In the genomic region with DNA sequence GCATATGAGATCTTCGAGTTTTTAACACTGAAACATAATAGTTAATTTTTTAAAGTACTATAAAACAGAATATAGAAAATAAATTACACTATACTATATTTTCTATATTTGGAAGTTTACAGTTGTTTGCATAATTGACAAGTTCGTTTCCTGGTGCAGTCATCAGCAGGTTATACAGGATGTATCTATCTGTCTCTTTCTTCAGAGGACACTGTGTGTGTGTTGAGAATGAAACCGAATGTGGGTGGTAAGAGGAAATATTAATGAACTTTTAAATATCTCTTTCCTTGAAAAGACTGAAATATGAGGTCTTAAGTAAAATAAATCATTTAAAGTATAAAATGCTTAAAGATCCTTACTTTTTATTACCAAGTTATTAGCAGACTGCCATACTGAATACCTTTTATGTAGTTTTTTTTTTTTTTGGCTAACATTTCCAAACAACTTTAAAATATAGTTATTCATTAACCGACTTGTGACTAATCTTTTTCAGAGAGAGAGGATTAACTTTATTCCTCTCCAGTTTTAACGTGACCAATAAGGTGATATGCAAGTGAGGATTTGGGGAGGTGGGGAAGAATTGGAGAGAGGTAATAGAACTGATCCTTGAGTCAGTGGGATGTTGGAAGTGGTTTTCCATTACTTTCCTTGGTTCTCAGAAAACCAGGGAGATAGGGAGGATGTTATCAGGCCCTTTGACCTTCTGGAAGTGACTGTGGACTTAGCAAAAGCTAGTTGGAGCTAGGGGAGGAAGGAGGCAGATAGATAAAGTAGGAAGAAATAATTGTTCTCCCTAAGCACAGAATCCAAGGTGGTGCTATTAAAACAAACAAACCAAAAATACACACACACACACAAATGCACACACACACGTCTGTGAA, we compare ENCODE assay signal across 11 cellular contexts.
DNase-seq lines count a peak whose midpoint lies in the region; ATAC-seq, FAIRE-seq and TF ChIP-seq lines count a peak whose summit lies in the region.
"Had no signal": no experiment of that assay in that cellular context is flagged by ENCODE, and none has a peak within 500 bp of the region (broad histone marks: within the 10 kb centered on the region; RNA-seq: fewer than 3 reads in every experiment).

No MANE protein-coding gene starts in this region.

- H3K56ac ChIP-seq in H9 (ENCODE audit: insufficient read length, low read depth, low read length): no peak overlapping the region

- H3K4ac ChIP-seq in H9 (ENCODE audit: low read depth, low read length): no peak overlapping the region

- intact Hi-C loops in right lobe of liver (cut with DNase I): no loop called here

- peaks cover 0 to 8% (median 4%) of the 10 kb centered on the region in 3 experiments; a peak in 3 of 7 replicates for H3K36me3 Mint-ChIP-seq in H9 (ENCODE audit: insufficient read depth in 1 of 3, low read depth in 3 of 3)
- H3K36me3 Mint-ChIP-seq: IgD-negative memory B cell had no signal

- H3K79me1 ChIP-seq in H9 (ENCODE audit: insufficient read depth, low read depth, low read length, poor library complexity, severe bottlenecking): no peaks in the 10 kb centered on the region

- DNase-seq in H9 (no peak), right lobe of liver (peak in 1 of 3 donors; percentile 52), GM12891 (ENCODE audit: insufficient read length, low spot score) (no peak), NCI-H748 treated with DMSO at 0.1 percent for 48 hours (lab: John Stamatoyannopoulos, UW) (no peak), NCI-H69 (lab: John Stamatoyannopoulos, UW) (no peak)
- DNase-seq in central memory CD4-positive, alpha-beta T cell: no peak
- DNase-seq: stimulated activated naive CD4-positive, alpha-beta T cell treated with Interleukin-2 at 50 U/mL for 16 hours had no signal

- no peak overlapping the region for H3K9ac ChIP-seq in H9 (ENCODE audit: extremely low read depth, insufficient read length, low read length)

- H3K4me3 ChIP-seq in right lobe of liver: no peak overlapping the region

- no peak overlapping the region for H4K91ac ChIP-seq in H9 (ENCODE audit: insufficient read length, low read depth, low read length)

- no peak overlapping the region for H2BK20ac ChIP-seq in H9 (ENCODE audit: low read depth, low read length, poor library complexity, severe bottlenecking)

- no peak overlapping the region for H2BK120ac ChIP-seq in H9 (ENCODE audit: low read depth, low read length, poor library complexity, severe bottlenecking)

- H3K4me1 ChIP-seq in H9 (ENCODE audit: insufficient read depth, low read length): peaks cover 4% of the 10 kb centered on the region; the same call in 1 of the 2 replicates
- peaks cover 0 to 14% (median 7%) of the 10 kb centered on the region in 4 donors for H3K4me1 ChIP-seq in right lobe of liver

- H3K36me3 ChIP-seq in right lobe of liver: no peaks in the 10 kb centered on the region

- no peak overlapping the region for H3K4me2 ChIP-seq in H9 (ENCODE audit: insufficient read depth, insufficient read length, low read length)

- no peaks in the 10 kb centered on the region for H3K79me2 ChIP-seq in H9 (ENCODE audit: insufficient read depth, low read length)

- no peak overlapping the region for H2BK15ac ChIP-seq in H9 (ENCODE audit: low read depth, low read length)

- no peak for TF ChIP-seq CTCF in H9 (conservative IDR thresholded peaks at IDR 0.05)
- TF ChIP-seq CTCF in right lobe of liver (IDR thresholded peaks at IDR 0.05): no peak

- WGBS in H9 (ENCODE audit: extremely low coverage, insufficient read length, low lambda C conversion rate): no CpG with 5 or more reads among the region's 6 CpGs
- WGBS in right lobe of liver (ENCODE audit: insufficient coverage, low coverage, low lambda C conversion rate, missing lambda C conversion rate): 17% methylated on average over 6 of the region's 6 CpGs

- no peak overlapping the region for H2AFZ ChIP-seq in H9 (ENCODE audit: low read length)

- H2AK5ac ChIP-seq in H9 (ENCODE audit: insufficient read length, low read length): no peak overlapping the region

- no peaks in the 10 kb centered on the region for H3K9me3 ChIP-seq in H9 (ENCODE audit: control insufficient read depth, low read depth, low read length)
- H3K9me3 ChIP-seq in right lobe of liver: no peaks in the 10 kb centered on the region

- no peak overlapping the region for H3K4me3 Mint-ChIP-seq in H9
- H3K4me3 Mint-ChIP-seq: IgD-negative memory B cell had no signal

- peaks cover 55 to 56% of the 10 kb centered on the region in 2 experiments for H3K4me1 Mint-ChIP-seq in H9

- H2BK5ac ChIP-seq in H9 (ENCODE audit: insufficient read length, low read length): no peak overlapping the region

- no peak overlapping the region for H2BK12ac ChIP-seq in H9 (ENCODE audit: insufficient read length, low read depth, low read length)

- no peak for FAIRE-seq in GM12891 (lab: Jason Lieb, UNC)
- FAIRE-seq: bronchial epithelial cell had no signal

- H4K5ac ChIP-seq in H9 (ENCODE audit: insufficient read length, low read depth, low read length): no peak overlapping the region

- H3K27me3 ChIP-seq in H9 (ENCODE audit: insufficient read depth, low read length): no peaks in the 10 kb centered on the region
- no peaks in the 10 kb centered on the region for H3K27me3 ChIP-seq in right lobe of liver

- H3K23ac ChIP-seq in H9 (ENCODE audit: insufficient read length, low read depth, low read length): no peak overlapping the region

- peak overlapping the region; percentile 12 to 96 (median 87); a peak in 5 of 7 replicates for H3K27ac Mint-ChIP-seq in H9
- H3K27ac Mint-ChIP-seq: IgD-negative memory B cell had no signal

- H3T11ph ChIP-seq in H9 (ENCODE audit: low read length): no peak overlapping the region

- TF ChIP-seq POLR2A in right lobe of liver (IDR thresholded peaks at IDR 0.05) (no peak), GM12891 (IDR thresholded peaks at IDR 0.05; ENCODE audit: low read depth, low read length) (no peak)

- H3K27ac ChIP-seq in H9 (ENCODE audit: insufficient read length, low read depth, low read length) (no peak overlapping the region), right lobe of liver (peak overlapping the region; percentile 63 to 81 (median 75))

- no peaks in the 10 kb centered on the region for H4K20me1 ChIP-seq in H9 (ENCODE audit: control insufficient read depth, insufficient read depth, insufficient read length)

- H4K8ac ChIP-seq in H9 (replicated peaks; ENCODE audit: insufficient read length, low read depth, low read length): no peak overlapping the region

- H3K18ac ChIP-seq in H9 (ENCODE audit: insufficient read length, low read depth, low read length): no peak overlapping the region

- H3K9me3 Mint-ChIP-seq in H9: peaks cover 0 to 2% of the 10 kb centered on the region in 2 experiments; a peak in 1 of 5 replicates

- ATAC-seq in GM18867 (IDR thresholded peaks at IDR 0.05; ENCODE audit: unreplicated experiment) (peak; percentile 89), HG03558 (IDR thresholded peaks at IDR 0.05; ENCODE audit: extremely low read depth, unreplicated experiment) (peak; percentile 84), right lobe of liver (peak; percentile 85 to 94 (median 90))

- H3K14ac ChIP-seq in H9 (ENCODE audit: insufficient read depth, low read length): no peak overlapping the region

- no peaks in the 10 kb centered on the region for H3K23me2 ChIP-seq in H9 (ENCODE audit: insufficient read length, low read depth, low read length, poor library complexity, severe bottlenecking)

- H3K27me3 Mint-ChIP-seq in H9 (ENCODE audit: low read depth): no peaks in the 10 kb centered on the region

TF ChIP-seq in GM12891, 5 proteins besides CTCF, POLR2A, EP300 and RAD21:
- TF ChIP-seq TAF1 (IDR thresholded peaks at IDR 0.05; ENCODE audit: low read depth, low read length) (no peak), PAX5 (IDR thresholded peaks at IDR 0.05; ENCODE audit: insufficient read depth, low read length, severe bottlenecking) (no peak), SPI1 (IDR thresholded peaks at IDR 0.05; ENCODE audit: low read depth, low read length) (no peak), POLR2AphosphoS5 (IDR thresholded peaks at IDR 0.05; ENCODE audit: low read depth, low read length) (no peak), POU2F2 (IDR thresholded peaks at IDR 0.05; ENCODE audit: low read depth, low read length) (no peak)
